In the genomic region with DNA sequence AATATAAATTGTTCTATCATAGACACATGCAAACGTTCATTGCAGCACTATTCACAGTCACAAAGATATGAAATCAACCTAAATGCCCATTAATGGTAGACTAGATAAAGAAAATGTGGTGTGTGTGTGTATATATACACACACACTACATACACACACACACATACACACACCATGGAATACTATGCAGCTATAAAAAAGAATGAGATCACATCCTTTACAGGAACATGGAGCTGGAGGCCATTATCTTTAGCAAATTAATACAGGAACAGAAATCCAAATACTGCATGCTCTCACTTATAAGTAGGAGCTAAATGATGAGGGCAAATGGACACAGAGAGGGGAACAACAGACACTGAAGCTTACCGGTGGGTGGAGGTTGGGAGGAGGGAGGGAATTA, we compare ENCODE assay signal across 1 cellular context.
TF ChIP-seq lines count a peak whose summit lies in the region.

No MANE protein-coding gene starts in this region.

TF ChIP-seq in GM23338, 12 proteins besides CTCF, POLR2A, EP300 and RAD21 (continued from another document):
- TF ChIP-seq, protein P1, sequence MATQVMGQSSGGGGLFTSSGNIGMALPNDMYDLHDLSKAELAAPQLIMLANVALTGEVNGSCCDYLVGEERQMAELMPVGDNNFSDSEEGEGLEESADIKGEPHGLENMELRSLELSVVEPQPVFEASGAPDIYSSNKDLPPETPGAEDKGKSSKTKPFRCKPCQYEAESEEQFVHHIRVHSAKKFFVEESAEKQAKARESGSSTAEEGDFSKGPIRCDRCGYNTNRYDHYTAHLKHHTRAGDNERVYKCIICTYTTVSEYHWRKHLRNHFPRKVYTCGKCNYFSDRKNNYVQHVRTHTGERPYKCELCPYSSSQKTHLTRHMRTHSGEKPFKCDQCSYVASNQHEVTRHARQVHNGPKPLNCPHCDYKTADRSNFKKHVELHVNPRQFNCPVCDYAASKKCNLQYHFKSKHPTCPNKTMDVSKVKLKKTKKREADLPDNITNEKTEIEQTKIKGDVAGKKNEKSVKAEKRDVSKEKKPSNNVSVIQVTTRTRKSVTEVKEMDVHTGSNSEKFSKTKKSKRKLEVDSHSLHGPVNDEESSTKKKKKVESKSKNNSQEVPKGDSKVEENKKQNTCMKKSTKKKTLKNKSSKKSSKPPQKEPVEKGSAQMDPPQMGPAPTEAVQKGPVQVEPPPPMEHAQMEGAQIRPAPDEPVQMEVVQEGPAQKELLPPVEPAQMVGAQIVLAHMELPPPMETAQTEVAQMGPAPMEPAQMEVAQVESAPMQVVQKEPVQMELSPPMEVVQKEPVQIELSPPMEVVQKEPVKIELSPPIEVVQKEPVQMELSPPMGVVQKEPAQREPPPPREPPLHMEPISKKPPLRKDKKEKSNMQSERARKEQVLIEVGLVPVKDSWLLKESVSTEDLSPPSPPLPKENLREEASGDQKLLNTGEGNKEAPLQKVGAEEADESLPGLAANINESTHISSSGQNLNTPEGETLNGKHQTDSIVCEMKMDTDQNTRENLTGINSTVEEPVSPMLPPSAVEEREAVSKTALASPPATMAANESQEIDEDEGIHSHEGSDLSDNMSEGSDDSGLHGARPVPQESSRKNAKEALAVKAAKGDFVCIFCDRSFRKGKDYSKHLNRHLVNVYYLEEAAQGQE (IDR thresholded peaks at IDR 0.05; ENCODE audit: unreplicated experiment), result no peak
- no peak for TF ChIP-seq EZH2 (IDR thresholded peaks at IDR 0.05; ENCODE audit: low read depth, unreplicated experiment)
- TF ChIP-seq, protein P2, sequence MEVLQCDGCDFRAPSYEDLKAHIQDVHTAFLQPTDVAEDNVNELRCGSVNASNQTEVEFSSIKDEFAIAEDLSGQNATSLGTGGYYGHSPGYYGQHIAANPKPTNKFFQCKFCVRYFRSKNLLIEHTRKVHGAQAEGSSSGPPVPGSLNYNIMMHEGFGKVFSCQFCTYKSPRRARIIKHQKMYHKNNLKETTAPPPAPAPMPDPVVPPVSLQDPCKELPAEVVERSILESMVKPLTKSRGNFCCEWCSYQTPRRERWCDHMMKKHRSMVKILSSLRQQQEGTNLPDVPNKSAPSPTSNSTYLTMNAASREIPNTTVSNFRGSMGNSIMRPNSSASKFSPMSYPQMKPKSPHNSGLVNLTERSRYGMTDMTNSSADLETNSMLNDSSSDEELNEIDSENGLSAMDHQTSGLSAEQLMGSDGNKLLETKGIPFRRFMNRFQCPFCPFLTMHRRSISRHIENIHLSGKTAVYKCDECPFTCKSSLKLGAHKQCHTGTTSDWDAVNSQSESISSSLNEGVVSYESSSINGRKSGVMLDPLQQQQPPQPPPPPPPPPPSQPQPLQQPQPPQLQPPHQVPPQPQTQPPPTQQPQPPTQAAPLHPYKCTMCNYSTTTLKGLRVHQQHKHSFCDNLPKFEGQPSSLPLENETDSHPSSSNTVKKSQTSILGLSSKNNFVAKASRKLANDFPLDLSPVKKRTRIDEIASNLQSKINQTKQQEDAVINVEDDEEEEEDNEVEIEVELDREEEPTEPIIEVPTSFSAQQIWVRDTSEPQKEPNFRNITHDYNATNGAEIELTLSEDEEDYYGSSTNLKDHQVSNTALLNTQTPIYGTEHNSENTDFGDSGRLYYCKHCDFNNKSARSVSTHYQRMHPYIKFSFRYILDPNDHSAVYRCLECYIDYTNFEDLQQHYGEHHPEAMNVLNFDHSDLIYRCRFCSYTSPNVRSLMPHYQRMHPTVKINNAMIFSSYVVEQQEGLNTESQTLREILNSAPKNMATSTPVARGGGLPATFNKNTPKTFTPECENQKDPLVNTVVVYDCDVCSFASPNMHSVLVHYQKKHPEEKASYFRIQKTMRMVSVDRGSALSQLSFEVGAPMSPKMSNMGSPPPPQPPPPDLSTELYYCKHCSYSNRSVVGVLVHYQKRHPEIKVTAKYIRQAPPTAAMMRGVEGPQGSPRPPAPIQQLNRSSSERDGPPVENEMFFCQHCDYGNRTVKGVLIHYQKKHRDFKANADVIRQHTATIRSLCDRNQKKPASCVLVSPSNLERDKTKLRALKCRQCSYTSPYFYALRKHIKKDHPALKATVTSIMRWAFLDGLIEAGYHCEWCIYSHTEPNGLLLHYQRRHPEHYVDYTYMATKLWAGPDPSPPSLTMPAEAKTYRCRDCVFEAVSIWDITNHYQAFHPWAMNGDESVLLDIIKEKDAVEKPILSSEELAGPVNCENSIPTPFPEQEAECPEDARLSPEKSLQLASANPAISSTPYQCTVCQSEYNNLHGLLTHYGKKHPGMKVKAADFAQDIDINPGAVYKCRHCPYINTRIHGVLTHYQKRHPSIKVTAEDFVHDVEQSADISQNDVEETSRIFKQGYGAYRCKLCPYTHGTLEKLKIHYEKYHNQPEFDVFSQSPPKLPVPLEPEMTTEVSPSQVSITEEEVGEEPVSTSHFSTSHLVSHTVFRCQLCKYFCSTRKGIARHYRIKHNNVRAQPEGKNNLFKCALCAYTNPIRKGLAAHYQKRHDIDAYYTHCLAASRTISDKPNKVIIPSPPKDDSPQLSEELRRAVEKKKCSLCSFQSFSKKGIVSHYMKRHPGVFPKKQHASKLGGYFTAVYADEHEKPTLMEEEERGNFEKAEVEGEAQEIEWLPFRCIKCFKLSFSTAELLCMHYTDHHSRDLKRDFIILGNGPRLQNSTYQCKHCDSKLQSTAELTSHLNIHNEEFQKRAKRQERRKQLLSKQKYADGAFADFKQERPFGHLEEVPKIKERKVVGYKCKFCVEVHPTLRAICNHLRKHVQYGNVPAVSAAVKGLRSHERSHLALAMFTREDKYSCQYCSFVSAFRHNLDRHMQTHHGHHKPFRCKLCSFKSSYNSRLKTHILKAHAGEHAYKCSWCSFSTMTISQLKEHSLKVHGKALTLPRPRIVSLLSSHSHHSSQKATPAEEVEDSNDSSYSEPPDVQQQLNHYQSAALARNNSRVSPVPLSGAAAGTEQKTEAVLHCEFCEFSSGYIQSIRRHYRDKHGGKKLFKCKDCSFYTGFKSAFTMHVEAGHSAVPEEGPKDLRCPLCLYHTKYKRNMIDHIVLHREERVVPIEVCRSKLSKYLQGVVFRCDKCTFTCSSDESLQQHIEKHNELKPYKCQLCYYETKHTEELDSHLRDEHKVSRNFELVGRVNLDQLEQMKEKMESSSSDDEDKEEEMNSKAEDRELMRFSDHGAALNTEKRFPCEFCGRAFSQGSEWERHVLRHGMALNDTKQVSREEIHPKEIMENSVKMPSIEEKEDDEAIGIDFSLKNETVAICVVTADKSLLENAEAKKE (CRISPR knock-in tag; IDR thresholded peaks at IDR 0.05), result no peak
